ENCODE assay signal across 21 cellular contexts in the genomic region with DNA sequence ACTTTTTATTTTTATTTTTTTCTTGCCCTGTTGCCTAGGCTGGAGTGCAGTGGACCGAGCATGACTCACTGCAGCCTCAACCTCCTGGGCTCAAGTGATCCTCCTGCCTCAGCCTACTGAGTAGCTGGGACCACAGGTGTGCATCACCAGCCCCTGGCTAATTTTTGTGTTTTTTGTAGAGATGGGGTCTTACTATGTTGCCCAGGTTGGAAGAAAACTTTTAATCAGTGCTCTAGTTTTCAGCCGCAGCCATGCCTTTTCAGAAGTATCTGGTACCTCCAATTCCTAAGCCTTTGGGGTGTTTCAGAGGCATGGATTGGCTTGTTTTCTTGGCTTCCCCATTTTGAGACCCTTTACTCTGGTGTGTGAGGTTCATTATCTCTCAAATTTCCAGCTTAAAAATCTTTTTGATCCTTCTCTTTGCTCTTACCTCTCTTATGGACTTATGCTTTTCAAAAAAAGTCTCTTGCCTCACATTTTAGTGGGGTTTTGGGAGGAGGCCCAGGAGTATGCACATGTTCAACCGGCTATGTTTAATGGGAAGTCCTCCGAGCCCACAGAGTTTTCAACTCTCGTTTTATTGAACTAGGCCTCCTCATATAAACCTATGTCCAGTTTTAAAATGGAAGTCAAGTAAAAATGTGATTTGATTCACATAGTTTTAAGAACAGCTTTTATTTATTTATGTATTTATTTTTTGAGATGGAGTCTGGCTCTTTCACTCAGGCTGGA.
A peak's percentile ranks its signal among the peaks of the same experiment; 100 is the strongest.
DNase-seq lines count a peak whose midpoint lies in the region; ATAC-seq, FAIRE-seq and TF ChIP-seq lines count a peak whose summit lies in the region.
"Had no signal": no experiment of that assay in that cellular context is flagged by ENCODE, and none has a peak within 500 bp of the region (broad histone marks: within the 10 kb centered on the region; RNA-seq: fewer than 3 reads in every experiment).

No MANE protein-coding gene starts in this region.

- in situ Hi-C loops in K562 (cut with MboI): no loop called here

- peaks cover 21 to 91% (median 76%) of the 10 kb centered on the region in 10 experiments for H3K4me1 ChIP-seq in BLaER1 treated with 17β-estradiol and CSF1 and Interleukin-3, amounts not matched to agents 10 nM and 100 nM
- peaks cover 0 to 5% of the 10 kb centered on the region in 2 experiments; a peak in 1 of 5 replicates for H3K4me1 ChIP-seq in K562 (replicated peaks in 1 of 2; ENCODE audit: control insufficient read depth in 2 of 2, insufficient read depth in 2 of 2, low read length in 2 of 2)
- H3K4me1 ChIP-seq: parathyroid adenoma, sigmoid colon had no signal

- H3K4me2 ChIP-seq in BLaER1 treated with 17β-estradiol and CSF1 and Interleukin-3, amounts not matched to agents 10 nM and 100 nM: peak overlapping the region; percentile 52 to 84 (median 64)
- H3K4me2 ChIP-seq in K562 (ENCODE audit: insufficient read depth, low read length): no peak overlapping the region

- WGBS in K562 (ENCODE audit: insufficient coverage, low coverage, missing lambda C conversion rate): 59% methylated on average over 5 of the region's 5 CpGs

- H3K4me1 Mint-ChIP-seq in natural killer cell treated with Interleukin-12 subunit alpha and Interleukin-12 subunit beta and Interleukin-15 and Interleukin-18, amount 100 ng/mL, for 72 hours (ENCODE audit: low read depth in 2 of 2): peaks cover 27 to 30% of the 10 kb centered on the region in 2 donors

- H3K9me1 ChIP-seq in K562 (ENCODE audit: control insufficient read depth, insufficient read depth, low read length): no peaks in the 10 kb centered on the region

- H3K4me3 Mint-ChIP-seq in natural killer cell treated with Interleukin-12 subunit alpha and Interleukin-12 subunit beta and Interleukin-15 and Interleukin-18, amount 100 ng/mL, for 72 hours: no peak overlapping the region
- H3K4me3 Mint-ChIP-seq: memory B cell had no signal

- no peak for TF ChIP-seq RAD21 in K562 (CRISPR knock-in tag; conservative IDR thresholded peaks at IDR 0.05 in 1 of 2, IDR thresholded peaks at IDR 0.05 in 1 of 2)

- POLR2A ChIA-PET in K562 (lab: Yijun Ruan, JAX): interaction anchor here (0.7 to 4.8 kb wide), 7 partner anchors 9 to 198 kb away, joined by 3 to 18 read pairs (median 5); no protein-coding TSS in a partner anchor

- no peaks in the 10 kb centered on the region for H3K27me3 Mint-ChIP-seq in natural killer cell treated with Interleukin-12 subunit alpha and Interleukin-12 subunit beta and Interleukin-15 and Interleukin-18, amount 100 ng/mL, for 72 hours
- H3K27me3 Mint-ChIP-seq: memory B cell; naive thymus-derived CD4-positive, alpha-beta T cell had no signal

- CTCF ChIA-PET in K562 (lab: Yijun Ruan, JAX; ENCODE audit: low intra/inter-chr PET ratio): no interaction called here

- ATAC-seq in K562: no peak
- no peak for ATAC-seq in natural killer cell treated with Interleukin-12 subunit alpha and Interleukin-12 subunit beta and Interleukin-15 and Interleukin-18, amount 100 ng/mL, for 72 hours
- no peak for ATAC-seq in HG03354 (IDR thresholded peaks at IDR 0.05; ENCODE audit: poor library complexity, severe bottlenecking, unreplicated experiment)

- no peak overlapping the region for H2AFZ ChIP-seq in K562 (ENCODE audit: low read depth, low read length)

- no TSS peak for BruUV-seq in K562 (replicated peaks; lab: Mats Ljungman, UMichigan)

- H3K9ac ChIP-seq in BLaER1 treated with 17β-estradiol and CSF1 and Interleukin-3, amounts not matched to agents 10 nM and 100 nM: peak overlapping the region; percentile 72 to 85 (median 81)
- H3K9ac ChIP-seq in K562 (ENCODE audit: insufficient read depth in 1 of 2, low read depth in 2 of 2, low read length in 2 of 2): no peak overlapping the region
- H3K9ac ChIP-seq: parathyroid adenoma had no signal

- H4K20me1 ChIP-seq in BLaER1 treated with 17β-estradiol and CSF1 and Interleukin-3, amounts not matched to agents 10 nM and 100 nM: no peaks in the 10 kb centered on the region
- H4K20me1 ChIP-seq in K562 (replicated peaks; ENCODE audit: control insufficient read depth, insufficient read depth, low read length): no peaks in the 10 kb centered on the region

- FAIRE-seq in K562 (lab: Jason Lieb, UNC): no peak
- FAIRE-seq: H1, kidney had no signal

- H3K36me3 ChIP-seq in BLaER1 treated with 17β-estradiol and CSF1 and Interleukin-3, amounts not matched to agents 10 nM and 100 nM: peaks cover 0 to 13% (median 0%) of the 10 kb centered on the region in 11 experiments; a peak in 1 of 22 replicates
- H3K36me3 ChIP-seq in K562 (ENCODE audit: control insufficient read depth, insufficient read depth, low read length): no peaks in the 10 kb centered on the region
- H3K36me3 ChIP-seq: sigmoid colon, thyroid gland had no signal

- peak overlapping the region; percentile 79 to 91 for H3K27ac Mint-ChIP-seq in natural killer cell treated with Interleukin-12 subunit alpha and Interleukin-12 subunit beta and Interleukin-15 and Interleukin-18, amount 100 ng/mL, for 72 hours
- H3K27ac Mint-ChIP-seq: memory B cell had no signal

- intact Hi-C loops in K562 (cut with micrococcal nuclease): no loop called here

- no peak overlapping the region for H3K4me3 ChIP-seq in BLaER1 treated with 17β-estradiol and CSF1 and Interleukin-3, amounts not matched to agents 10 nM and 100 nM
- no peak overlapping the region for H3K4me3 ChIP-seq in K562
- H3K4me3 ChIP-seq: sigmoid colon, thyroid gland had no signal

- peaks cover under 1 to 12% (median 1%) of the 10 kb centered on the region in 11 experiments; a peak in 16 of 22 replicates for H3K9me3 ChIP-seq in BLaER1 treated with 17β-estradiol and CSF1 and Interleukin-3, amounts not matched to agents 10 nM and 100 nM (replicated peaks in 1 of 11)
- no peaks in the 10 kb centered on the region for H3K9me3 ChIP-seq in K562 (replicated peaks; ENCODE audit: control insufficient read depth, insufficient read depth, low read depth, low read length)
- H3K9me3 ChIP-seq: sigmoid colon, thyroid gland had no signal

- H3K27me3 ChIP-seq in BLaER1 treated with 17β-estradiol and CSF1 and Interleukin-3, amounts not matched to agents 10 nM and 100 nM: no peaks in the 10 kb centered on the region; a peak in 1 of 22 replicates
- H3K27me3 ChIP-seq in K562 (ENCODE audit: control insufficient read depth in 2 of 2, insufficient read depth in 2 of 2, low read length in 2 of 2): no peaks in the 10 kb centered on the region
- H3K27me3 ChIP-seq: sigmoid colon, thyroid gland had no signal

- peak overlapping the region; percentile 91 to 98 (median 94) for H3K27ac ChIP-seq in BLaER1 treated with 17β-estradiol and CSF1 and Interleukin-3, amounts not matched to agents 10 nM and 100 nM
- no peak overlapping the region for H3K27ac ChIP-seq in K562 (ENCODE audit: extremely low read depth, low read depth, low read length)
- H3K27ac ChIP-seq: epithelial cell of prostate, parathyroid adenoma, RWPE1, thyroid gland had no signal

- peaks cover under 1% of the 10 kb centered on the region for H3K36me3 Mint-ChIP-seq in natural killer cell treated with Interleukin-12 subunit alpha and Interleukin-12 subunit beta and Interleukin-15 and Interleukin-18, amount 100 ng/mL, for 72 hours

- no peak for TF ChIP-seq POLR2A in K562 (conservative IDR thresholded peaks at IDR 0.05)

- no peaks in the 10 kb centered on the region for H3K79me2 ChIP-seq in K562 (ENCODE audit: control insufficient read depth, insufficient read depth, low read length)
- H3K79me2 ChIP-seq: parathyroid adenoma had no signal

- TF ChIP-seq EP300 in K562 (IDR thresholded peaks at IDR 0.05; ENCODE audit: low read length): no peak

- DNase-seq in GF-D8 (lab: John Stamatoyannopoulos, UW) (peak; percentile 32), K562 (ENCODE audit: extremely low read depth in 1 of 4, low spot score in 3 of 4) (no peak), NCI-H187 treated with DMSO at 0.1 percent for 48 hours (lab: John Stamatoyannopoulos, UW) (no peak), SKM-1 (lab: John Stamatoyannopoulos, UW; ENCODE audit: unreplicated experiment) (no peak)
- DNase-seq in natural killer cell treated with Interleukin-12 subunit alpha and Interleukin-12 subunit beta and Interleukin-15 and Interleukin-18, amount 100 ng/mL, for 72 hours (ENCODE audit: low spot score): peak; percentile 29
- no peak for DNase-seq in stimulated activated CD4-positive, alpha-beta T cell treated with anti-CD3 and anti-CD28 coated beads, Interleukin-4, amount 100 ng/mL, for 1 hour
- DNase-seq: Karpas-422; kidney; NCI-H1105; NCI-H510A treated with DMSO at 0.1 percent for 48 hours; stimulated activated naive CD4-positive, alpha-beta T cell; thyroid gland had no signal

- no peak for TF ChIP-seq CTCF in K562 (IDR thresholded peaks at IDR 0.05 in 2 of 3, conservative IDR thresholded peaks at IDR 0.05 in 1 of 3; ENCODE audit: insufficient read depth in 2 of 3, low read depth in 1 of 3, low read length in 3 of 3)

- no peaks in the 10 kb centered on the region for H3K9me3 Mint-ChIP-seq in natural killer cell treated with Interleukin-12 subunit alpha and Interleukin-12 subunit beta and Interleukin-15 and Interleukin-18, amount 100 ng/mL, for 72 hours

TF ChIP-seq in K562, 482 proteins besides CTCF, POLR2A, EP300 and RAD21:
- TF ChIP-seq ZNF121 (CRISPR knock-in tag; conservative IDR thresholded peaks at IDR 0.05): peak; percentile 78; the same call in 1 of the 2 replicates
- no peak for TF ChIP-seq MAZ (CRISPR knock-in tag; conservative IDR thresholded peaks at IDR 0.05 in 1 of 2, IDR thresholded peaks at IDR 0.05 in 1 of 2)

Comparison
In these comparisons a context has a peak if more than half of its experiments do, and no peak if none do; other contexts are left out.
1. H3K9ac ChIP-seq: peak in BLaER1 treated with 17β-estradiol and CSF1 and Interleukin-3, amounts not matched to agents 10 nM and 100 nM (11 of 11); none in K562 (0 of 2).
2. DNase-seq: peak in GF-D8 (single experiment) and natural killer cell treated with Interleukin-12 subunit alpha and Interleukin-12 subunit beta and Interleukin-15 and Interleukin-18, amount 100 ng/mL, for 72 hours (single experiment); none in K562 (0 of 4), NCI-H187 treated with DMSO at 0.1 percent for 48 hours (single experiment), stimulated activated CD4-positive, alpha-beta T cell treated with anti-CD3 and anti-CD28 coated beads, Interleukin-4, amount 100 ng/mL, for 1 hour (single experiment) and SKM-1 (single experiment).